ENCODE assay signal across 12 cellular contexts in genomic region chr11:61756147-61756451, GRCh38. TPM values are rescaled to one million over a fixed set of nuclear protein-coding genes. Genes with fewer than 3 reads are reported as not detected.
DNase-seq lines count a peak whose midpoint lies in the region; FAIRE-seq and TF ChIP-seq lines count a peak whose summit lies in the region.
"Had no signal": no experiment of that assay in that cellular context is flagged by ENCODE, and none has a peak within 500 bp of the region (broad histone marks: within the 10 kb centered on the region; RNA-seq: fewer than 3 reads in every experiment).

No MANE protein-coding gene starts in this region.

- H3K9me3 ChIP-seq in BLaER1 (no peaks in the 10 kb centered on the region), PC-9 (ENCODE audit: insufficient read depth, low read depth) (no peaks in the 10 kb centered on the region), H1 (ENCODE audit: insufficient read depth in 2 of 2, low read depth in 1 of 2, low read length in 1 of 2) (no peaks in the 10 kb centered on the region), neural progenitor cell (ENCODE audit: low read depth) (no peaks in the 10 kb centered on the region)
- H3K9me3 ChIP-seq: testis had no signal

- no peaks in the 10 kb centered on the region for H3K36me3 ChIP-seq in BLaER1
- no peaks in the 10 kb centered on the region for H3K36me3 ChIP-seq in PC-9 (ENCODE audit: low read depth)
- H3K36me3 ChIP-seq in H1 (ENCODE audit: control insufficient read depth in 2 of 4, insufficient read depth in 4 of 4, low read length in 3 of 4), result no peaks in the 10 kb centered on the region
- no peaks in the 10 kb centered on the region for H3K36me3 ChIP-seq in neural progenitor cell

- H3K4me1 Mint-ChIP-seq in neural progenitor cell, result peaks cover 19% of the 10 kb centered on the region

- H4K91ac ChIP-seq in H1 (replicated peaks; ENCODE audit: insufficient read length, low read length), result no peak overlapping the region

- H3K79me1 ChIP-seq in H1 (ENCODE audit: low read depth, low read length), result no peaks in the 10 kb centered on the region

- WGBS in H1 (ENCODE audit: extremely low coverage in 1 of 2, insufficient coverage in 1 of 2, insufficient read length in 1 of 2, insufficient replicate concordance in 2 of 2, low coverage in 1 of 2, low lambda C conversion rate in 2 of 2, missing lambda C conversion rate in 1 of 2), 2 experiments, result 80% methylated on average over 4 of the region's 4 CpGs; no CpG with 5 or more reads in 1 of the 2 experiments

- H2AFZ ChIP-seq in PC-9 (peak overlapping the region; percentile 75; the same call in 1 of the 2 replicates), H1 (ENCODE audit: low read length) (no peak overlapping the region), neural progenitor cell (replicated peaks) (no peak overlapping the region)

- no peaks in the 10 kb centered on the region for H3K36me3 Mint-ChIP-seq in neural progenitor cell

- POLR2A ChIA-PET in PC-9 (lab: Charles Lee; ENCODE audit: unreplicated experiment) (no interaction called here), H1 (lab: Charles Lee; ENCODE audit: partially characterized antibody) (interaction anchor here (3.5 kb wide), 1 partner anchor 37 kb away, joined by 13 read pairs; the partner anchor contains the start of genes FEN1 and TMEM258)

- no peak overlapping the region for H4K8ac ChIP-seq in H1 (ENCODE audit: extremely low read depth, insufficient read depth, low read length)

- no peak for DNase-seq in PC-9
- no peak for DNase-seq in H1 (ENCODE audit: low read depth in 1 of 2, low spot score in 2 of 2)
- no peak for DNase-seq in neural progenitor cell (ENCODE audit: low spot score)
- DNase-seq in SKM-1 treated with dmso at 0.1 percent for 144 hours (lab: John Stamatoyannopoulos, UW; ENCODE audit: unreplicated experiment), result no peak
- no peak for DNase-seq in mesenteric fat pad (ENCODE audit: low spot score)
- DNase-seq in coronary artery (ENCODE audit: low spot score), result no peak
- DNase-seq in islet precursor cell, result no peak
- DNase-seq: activated CD8-positive, alpha-beta memory T cell treated with anti-CD3 and anti-CD28 coated beads, Interleukin-2, amount 50 U/mL, for 48 hours; NCI-H345; testis had no signal

- peaks cover 6% of the 10 kb centered on the region; the same call in 1 of the 2 replicates for H3F3A ChIP-seq in PC-9 (ENCODE audit: insufficient read depth, low read depth)
- peaks cover 5% of the 10 kb centered on the region for H3F3A ChIP-seq in neural progenitor cell (ENCODE audit: low read depth)

- no peak overlapping the region for H2BK15ac ChIP-seq in H1 (ENCODE audit: low read length)

- TF ChIP-seq POLR2A in H1 (IDR thresholded peaks at IDR 0.05; ENCODE audit: control extremely low read depth in 1 of 2, low read depth in 2 of 2, low read length in 2 of 2), result no peak

- no peaks in the 10 kb centered on the region; the same call in 1 of the 2 replicates for H3K79me2 ChIP-seq in PC-9 (ENCODE audit: low read depth)
- no peaks in the 10 kb centered on the region for H3K79me2 ChIP-seq in H1 (ENCODE audit: control insufficient read depth in 1 of 2, insufficient read depth in 2 of 2, low read length in 2 of 2)
- no peaks in the 10 kb centered on the region for H3K79me2 ChIP-seq in neural progenitor cell (ENCODE audit: low read depth)

- H3K9ac ChIP-seq in BLaER1 (no peak overlapping the region), H1 (replicated peaks in 1 of 4; ENCODE audit: extremely low read depth in 1 of 4, low read depth in 3 of 4, low read length in 3 of 4) (no peak overlapping the region), neural progenitor cell (no peak overlapping the region)

- peak overlapping the region; percentile 38; the same call in 1 of the 2 replicates for H3K18ac ChIP-seq in H1 (ENCODE audit: extremely low read depth, low read length)

- H3K4me3 Mint-ChIP-seq in neural progenitor cell, result no peak overlapping the region

- CTCF ChIA-PET in PC-9 (lab: Charles Lee) (no interaction called here), H1 (lab: Charles Lee; ENCODE audit: partially characterized antibody) (interaction anchor here (1.0 to 6.0 kb wide), 7 partner anchors 9 to 191 kb away, joined by 3 to 48 read pairs (median 5); partner anchors contain the start of genes FEN1 and TMEM258)

- H2BK12ac ChIP-seq in H1 (ENCODE audit: low read depth, low read length), result no peak overlapping the region

- peaks cover 32% of the 10 kb centered on the region for H3K4me1 ChIP-seq in BLaER1
- peaks cover 22% of the 10 kb centered on the region for H3K4me1 ChIP-seq in PC-9 (replicated peaks; ENCODE audit: insufficient read depth)
- peaks cover 0 to 18% (median 12%) of the 10 kb centered on the region in 4 experiments; a peak in 6 of 7 replicates for H3K4me1 ChIP-seq in H1 (replicated peaks in 1 of 4; ENCODE audit: control insufficient read depth in 3 of 4, insufficient read depth in 4 of 4, low read length in 3 of 4)
- peaks cover 6% of the 10 kb centered on the region for H3K4me1 ChIP-seq in neural progenitor cell
- H3K4me1 ChIP-seq: testis had no signal

- peaks cover 22% of the 10 kb centered on the region for H3K27me3 Mint-ChIP-seq in neural progenitor cell (ENCODE audit: insufficient read depth, low read depth)

- H3K4me3 ChIP-seq in BLaER1 (no peak overlapping the region), PC-9 (no peak overlapping the region; the same call in 1 of the 2 replicates), H1 (ENCODE audit: extremely low read depth in 1 of 4, insufficient read depth in 2 of 4, low read depth in 3 of 4, low read length in 4 of 4) (no peak overlapping the region), neural progenitor cell (no peak overlapping the region), coronary artery (no peak overlapping the region)
- H3K4me3 ChIP-seq: testis had no signal

- H3K27ac ChIP-seq in BLaER1, result 0 out of 2 replicates have a peak overlapping the region, but pooled peaks have one; percentile 66
- peak overlapping the region; percentile 68; the same call in 1 of the 2 replicates for H3K27ac ChIP-seq in PC-9
- H3K27ac ChIP-seq in H1 (ENCODE audit: low read depth, low read length), result no peak overlapping the region
- no peak overlapping the region for H3K27ac ChIP-seq in neural progenitor cell
- H3K27ac ChIP-seq in coronary artery, result peak overlapping the region in 1 of 2 donors; percentile 70
- H3K27ac ChIP-seq: testis had no signal

- peak overlapping the region; percentile 75; the same call in 1 of the 2 replicates for H2BK5ac ChIP-seq in H1 (ENCODE audit: low read depth, low read length)

- no peak overlapping the region for H3K23ac ChIP-seq in H1 (ENCODE audit: insufficient read length)

- intact Hi-C loops in PC-9 (cut with micrococcal nuclease; ENCODE audit: unreplicated experiment), result no loop called here

- no peak overlapping the region for H3K56ac ChIP-seq in H1 (replicated peaks; ENCODE audit: insufficient read length, low read depth, low read length)

- H2BK20ac ChIP-seq in H1 (ENCODE audit: low read length), result no peak overlapping the region

- no peak overlapping the region for H3K4ac ChIP-seq in H1 (replicated peaks; ENCODE audit: insufficient read length, low read depth, low read length)

- H4K5ac ChIP-seq in H1 (ENCODE audit: insufficient read length, low read depth, low read length), result no peak overlapping the region

- no peaks in the 10 kb centered on the region for H4K20me1 ChIP-seq in BLaER1
- no peaks in the 10 kb centered on the region for H4K20me1 ChIP-seq in PC-9 (ENCODE audit: insufficient read depth)
- peaks cover 0 to 1% of the 10 kb centered on the region in 2 experiments for H4K20me1 ChIP-seq in H1 (replicated peaks in 1 of 2; ENCODE audit: control insufficient read depth in 1 of 2, insufficient read depth in 2 of 2, low read length in 2 of 2)
- H4K20me1 ChIP-seq in neural progenitor cell (ENCODE audit: low read depth), result no peaks in the 10 kb centered on the region

- H2AK5ac ChIP-seq in H1 (ENCODE audit: low read depth, low read length), result no peak overlapping the region

- no peaks in the 10 kb centered on the region for H3K23me2 ChIP-seq in H1 (ENCODE audit: low read depth, low read length)

- no peaks in the 10 kb centered on the region for H3K9me2 ChIP-seq in PC-9 (ENCODE audit: insufficient read depth)

- TF ChIP-seq RAD21 in H1 (IDR thresholded peaks at IDR 0.05 in 1 of 2, conservative IDR thresholded peaks at IDR 0.05 in 1 of 2; ENCODE audit: low read depth in 2 of 2, low read length in 2 of 2), result no peak

- no peak overlapping the region for H2BK120ac ChIP-seq in H1 (replicated peaks; ENCODE audit: low read depth, low read length)

- no peak overlapping the region for H3K14ac ChIP-seq in H1 (ENCODE audit: insufficient read length)

- peaks cover 44% of the 10 kb centered on the region for H3K27me3 ChIP-seq in BLaER1
- no peaks in the 10 kb centered on the region for H3K27me3 ChIP-seq in PC-9 (ENCODE audit: insufficient read depth, low read depth)
- H3K27me3 ChIP-seq in H1 (replicated peaks in 1 of 4; ENCODE audit: control insufficient read depth in 3 of 4, extremely low read depth in 1 of 4, insufficient read depth in 3 of 4, low read length in 3 of 4), result peaks cover 4 to 21% (median 15%) of the 10 kb centered on the region in 4 experiments
- peaks cover 29% of the 10 kb centered on the region for H3K27me3 ChIP-seq in neural progenitor cell
- H3K27me3 ChIP-seq: testis had no signal

- TF ChIP-seq CTCF in PC-9 (conservative IDR thresholded peaks at IDR 0.05) (no peak), H1 (IDR thresholded peaks at IDR 0.05; ENCODE audit: control extremely low read depth in 1 of 3, insufficient read depth in 1 of 3, low read depth in 1 of 3, low read length in 3 of 3) (no peak), neural progenitor cell (IDR thresholded peaks at IDR 0.05) (no peak), coronary artery (IDR thresholded peaks at IDR 0.05) (no peak)

- FAIRE-seq in H1 (lab: Jason Lieb, UNC), result no peak
- FAIRE-seq: colon had no signal

- no TSS peak for BruUV-seq in PC-9 (replicated peaks; lab: Mats Ljungman, UMichigan)

- peak overlapping the region; percentile 85 for H3K4me2 ChIP-seq in BLaER1
- H3K4me2 ChIP-seq in PC-9, result peak overlapping the region; percentile 74
- no peak overlapping the region for H3K4me2 ChIP-seq in H1 (ENCODE audit: insufficient read depth in 1 of 2, low read depth in 2 of 2, low read length in 2 of 2)
- H3K4me2 ChIP-seq in neural progenitor cell, result no peak overlapping the region

- H3K27ac Mint-ChIP-seq in neural progenitor cell, result peak overlapping the region; percentile 42

- H3K9me3 Mint-ChIP-seq in neural progenitor cell, result no peaks in the 10 kb centered on the region

- TF ChIP-seq EP300 in H1 (IDR thresholded peaks at IDR 0.05; ENCODE audit: borderline replicate concordance in 1 of 2, low read depth in 2 of 2, low read length in 2 of 2), result no peak

RNA-seq across cellular contexts. Expression of gene MYRF, which starts 3.7 kb away (rescaled TPM):
- total RNA-seq in PC-9 (2021) (15.3 and 16.3 TPM in 2 replicates), neural progenitor cell (ENCODE audit: low replicate concordance) (1.9 and 5.8 TPM in 2 replicates), mesenteric fat pad (0.42 TPM)
- 6.0 TPM in 2 replicates for total RNA-seq in H1 (2021; fragmentation: NEBNext Ultra II Directional; extraction: Animal tissue kit (Norgen Biotek cat#: 25700))
- 6.1 and 7.6 TPM in 2 replicates for polyA plus RNA-seq in H1 (2011; rRNA removed)
- polyA plus RNA-seq in H1 (2011; cell fraction: cytosol; rRNA removed), result 4.4 TPM
- 37.7 TPM for polyA plus RNA-seq in H1 (2011; cell fraction: nucleus; rRNA removed)
- 3.9 to 7.2 TPM (median 6.2 TPM) in 4 replicates for polyA plus RNA-seq in H1 (2012, experiment 1 of 2)
- 3.1 TPM for polyA plus RNA-seq in H1 (2012, experiment 2 of 2)
- polyA plus RNA-seq in H1 (2013, experiment 1 of 2), result 5.1 TPM
- 4.7 TPM for polyA plus RNA-seq in H1 (2013, experiment 2 of 2)
- polyA minus RNA-seq in H1 (2011; rRNA and poly(A)+ RNA removed), result 3.0 and 4.7 TPM in 2 replicates
- polyA minus RNA-seq in H1 (2011; cell fraction: cytosol; rRNA and poly(A)+ RNA removed), result 3.7 TPM
- polyA minus RNA-seq in H1 (2011; cell fraction: nucleus; rRNA and poly(A)+ RNA removed), result 9.6 TPM

RNA-seq across cellular contexts. Expression of gene TMEM258, which starts 36.3 kb away (rescaled TPM):
- total RNA-seq in PC-9 (2021), result 141 and 217 TPM in 2 replicates
- 186 and 191 TPM in 2 replicates for total RNA-seq in H1 (2021; fragmentation: NEBNext Ultra II Directional; extraction: Animal tissue kit (Norgen Biotek cat#: 25700))
- polyA plus RNA-seq in H1 (2011; rRNA removed), result 622 and 759 TPM in 2 replicates
- polyA plus RNA-seq in H1 (2011; cell fraction: cytosol; rRNA removed), result 508 TPM
- polyA plus RNA-seq in H1 (2011; cell fraction: nucleus; rRNA removed), result 357 TPM
- polyA plus RNA-seq in H1 (2012, experiment 1 of 2), result 367 to 567 TPM (median 473 TPM) in 4 replicates
- 392 TPM for polyA plus RNA-seq in H1 (2012, experiment 2 of 2)
- polyA plus RNA-seq in H1 (2013, experiment 1 of 2), result 338 TPM
- 352 TPM for polyA plus RNA-seq in H1 (2013, experiment 2 of 2)
- polyA minus RNA-seq in H1 (2011; rRNA and poly(A)+ RNA removed), result 163 and 184 TPM in 2 replicates
- 130 TPM for polyA minus RNA-seq in H1 (2011; cell fraction: cytosol; rRNA and poly(A)+ RNA removed)
- polyA minus RNA-seq in H1 (2011; cell fraction: nucleus; rRNA and poly(A)+ RNA removed), result 123 TPM
- 71.4 and 98.9 TPM in 2 replicates for total RNA-seq in neural progenitor cell (ENCODE audit: low replicate concordance)
- total RNA-seq in mesenteric fat pad, result 80.8 TPM

RNA-seq across cellular contexts. Expression of gene FEN1, which starts 36.6 kb away (rescaled TPM):
- 56.5 and 60.9 TPM in 2 replicates for total RNA-seq in PC-9 (2021)
- total RNA-seq in H1 (2021; fragmentation: NEBNext Ultra II Directional; extraction: Animal tissue kit (Norgen Biotek cat#: 25700)), result 84.5 and 86.1 TPM in 2 replicates
- polyA plus RNA-seq in H1 (2011; rRNA removed), result 52.6 and 52.9 TPM in 2 replicates
- polyA plus RNA-seq in H1 (2011; cell fraction: cytosol; rRNA removed), result 75.9 TPM
- 39.1 TPM for polyA plus RNA-seq in H1 (2011; cell fraction: nucleus; rRNA removed)
- polyA plus RNA-seq in H1 (2012, experiment 1 of 2), result 91.9 to 107 TPM (median 97.9 TPM) in 4 replicates
- 35.6 TPM for polyA plus RNA-seq in H1 (2012, experiment 2 of 2)
- 52.4 TPM for polyA plus RNA-seq in H1 (2013, experiment 1 of 2)
- 55.2 TPM for polyA plus RNA-seq in H1 (2013, experiment 2 of 2)
- polyA minus RNA-seq in H1 (2011; rRNA and poly(A)+ RNA removed), result 74.7 and 76.2 TPM in 2 replicates
- 43.7 TPM for polyA minus RNA-seq in H1 (2011; cell fraction: cytosol; rRNA and poly(A)+ RNA removed)
- 41.1 TPM for polyA minus RNA-seq in H1 (2011; cell fraction: nucleus; rRNA and poly(A)+ RNA removed)
- total RNA-seq in neural progenitor cell (ENCODE audit: low replicate concordance), result 51.8 and 68.9 TPM in 2 replicates
- 8.0 TPM for total RNA-seq in mesenteric fat pad

Comparison
In these comparisons a context has a peak if more than half of its experiments do, and no peak if none do; other contexts are left out.
1. H3K27ac ChIP-seq: peak in BLaER1 (single experiment) and PC-9 (single experiment); none in H1 (single experiment) and neural progenitor cell (single experiment).
2. H3K4me2 ChIP-seq: peak in BLaER1 (single experiment) and PC-9 (single experiment); none in H1 (0 of 2) and neural progenitor cell (single experiment).